ENCODE assay signal across 8 cellular contexts in genomic region chr14:100192672-100193416, GRCh38. TPM values are rescaled to one million over a fixed set of nuclear protein-coding genes. Genes with fewer than 3 reads are reported as not detected.
DNase-seq lines count a peak whose midpoint lies in the region; ATAC-seq and TF ChIP-seq lines count a peak whose summit lies in the region.

No MANE protein-coding gene starts in this region.

- H3K27ac Mint-ChIP-seq in GM23338: peak overlapping the region; percentile 74; the same call in 1 of the 2 replicates
- H3K27ac Mint-ChIP-seq in activated T-helper 2 cell treated with anti-CD3 and anti-CD28 coated beads, Interferon-gamma antibody, Interleukin-2, Interleukin-4, amounts not matched to agents 10 μg/mL and 5 μg/mL and 100 μg/mL, durations not matched to agents 14 hours and 24 hours and 36 hours: peak overlapping the region; percentile 84
- peak overlapping the region; percentile 86 for H3K27ac Mint-ChIP-seq in natural killer cell treated with Interleukin-12 subunit alpha and Interleukin-12 subunit beta and Interleukin-15 and Interleukin-18, amount 100 ng/mL, for 72 hours

- H3K27me3 Mint-ChIP-seq in GM23338 (ENCODE audit: insufficient read depth, low read depth, poor library complexity): peaks cover 13% of the 10 kb centered on the region
- no peaks in the 10 kb centered on the region for H3K27me3 Mint-ChIP-seq in activated T-helper 2 cell treated with anti-CD3 and anti-CD28 coated beads, Interferon-gamma antibody, Interleukin-2, Interleukin-4, amounts not matched to agents 10 μg/mL and 5 μg/mL and 100 μg/mL, durations not matched to agents 14 hours and 24 hours and 36 hours (ENCODE audit: low read depth)
- H3K27me3 Mint-ChIP-seq in natural killer cell treated with Interleukin-12 subunit alpha and Interleukin-12 subunit beta and Interleukin-15 and Interleukin-18, amount 100 ng/mL, for 72 hours: no peaks in the 10 kb centered on the region

- H3K79me2 ChIP-seq in GM23338 (replicated peaks; ENCODE audit: insufficient read depth): no peaks in the 10 kb centered on the region

- intact Hi-C loops in activated T-helper 2 cell treated with anti-CD3 and anti-CD28 coated beads, Interferon-gamma antibody, Interleukin-2, Interleukin-4, amounts not matched to agents 10 μg/mL and 5 μg/mL and 100 μg/mL, durations not matched to agents 14 hours and 24 hours and 36 hours (cut with micrococcal nuclease): loop anchor here (1.0 to 5.0 kb wide), 6 partner anchors 21 to 211 kb away; partner anchors contain the start of genes WDR25 and YY1

- peak overlapping the region; percentile 59 for H3K4me3 Mint-ChIP-seq in GM23338
- H3K4me3 Mint-ChIP-seq in activated T-helper 2 cell treated with anti-CD3 and anti-CD28 coated beads, Interferon-gamma antibody, Interleukin-2, Interleukin-4, amounts not matched to agents 10 μg/mL and 5 μg/mL and 100 μg/mL, durations not matched to agents 14 hours and 24 hours and 36 hours (ENCODE audit: low read depth): peak overlapping the region; percentile 64
- H3K4me3 Mint-ChIP-seq in natural killer cell treated with Interleukin-12 subunit alpha and Interleukin-12 subunit beta and Interleukin-15 and Interleukin-18, amount 100 ng/mL, for 72 hours: peak overlapping the region; percentile 76

- H3K4me3 ChIP-seq in GM23338: peak overlapping the region; percentile 40; the same call in 1 of the 2 replicates
- H3K4me3 ChIP-seq in fibroblast of mammary gland (ENCODE audit: control insufficient read depth, low read depth, low read length): peak overlapping the region; percentile 49

- peak; percentile 66 to 89 for TF ChIP-seq CTCF in GM23338 (conservative IDR thresholded peaks at IDR 0.05; ENCODE audit: low read depth in 2 of 2)
- peak; percentile 56 for TF ChIP-seq CTCF in fibroblast of mammary gland (conservative IDR thresholded peaks at IDR 0.05; ENCODE audit: control insufficient read depth, insufficient read depth, low read depth, low read length)

- peak; percentile 98 for DNase-seq in EL
- peak; percentile 100 for DNase-seq in GM23338 (ENCODE audit: low spot score)
- DNase-seq in LHCN-M2 (ENCODE audit: low read depth): peak; percentile 94
- peak; percentile 89 for DNase-seq in RPMI7951 (ENCODE audit: low read depth)
- DNase-seq in activated T-helper 2 cell treated with anti-CD3 and anti-CD28 coated beads, Interferon-gamma antibody, Interleukin-2, Interleukin-4, amounts not matched to agents 10 μg/mL and 5 μg/mL and 100 μg/mL, durations not matched to agents 14 hours and 24 hours and 36 hours (ENCODE audit: low spot score): peak; percentile 100
- DNase-seq in fibroblast of mammary gland (ENCODE audit: low read depth): peak; percentile 93
- DNase-seq in natural killer cell treated with Interleukin-12 subunit alpha and Interleukin-12 subunit beta and Interleukin-15 and Interleukin-18, amount 100 ng/mL, for 72 hours (ENCODE audit: low spot score): peak; percentile 100
- DNase-seq in stimulated activated naive CD8-positive, alpha-beta T cell treated with anti-CD3 and anti-CD28 coated beads, Interleukin-15, Interleukin-2, amounts not matched to agents 100 U/mL and 50 U/mL, for 24 hours: peak; percentile 100

- peaks cover 10% of the 10 kb centered on the region for H3K4me1 ChIP-seq in GM23338 (ENCODE audit: insufficient read depth)

- peak overlapping the region; percentile 98 for H2AFZ ChIP-seq in GM23338

- H3K4me1 Mint-ChIP-seq in GM23338: peaks cover 13% of the 10 kb centered on the region
- H3K4me1 Mint-ChIP-seq in activated T-helper 2 cell treated with anti-CD3 and anti-CD28 coated beads, Interferon-gamma antibody, Interleukin-2, Interleukin-4, amounts not matched to agents 10 μg/mL and 5 μg/mL and 100 μg/mL, durations not matched to agents 14 hours and 24 hours and 36 hours (ENCODE audit: low read depth): peaks cover 9% of the 10 kb centered on the region
- H3K4me1 Mint-ChIP-seq in natural killer cell treated with Interleukin-12 subunit alpha and Interleukin-12 subunit beta and Interleukin-15 and Interleukin-18, amount 100 ng/mL, for 72 hours (ENCODE audit: low read depth in 2 of 2): peaks cover 6 to 8% of the 10 kb centered on the region in 2 donors

- peaks cover 8% of the 10 kb centered on the region; the same call in 1 of the 2 replicates for H3F3A ChIP-seq in GM23338 (replicated peaks; ENCODE audit: low read depth)

- peak overlapping the region; percentile 76 for H3K4me2 ChIP-seq in GM23338

- no peaks in the 10 kb centered on the region for H3K36me3 ChIP-seq in GM23338 (ENCODE audit: insufficient read depth)

- peak overlapping the region; percentile 81 for H3K27ac ChIP-seq in GM23338 (ENCODE audit: low read depth)

- H3K9me2 ChIP-seq in GM23338 (ENCODE audit: insufficient read depth): no peaks in the 10 kb centered on the region

- ATAC-seq in GM23338: peak; percentile 98
- peak; percentile 100 for ATAC-seq in natural killer cell treated with Interleukin-12 subunit alpha and Interleukin-12 subunit beta and Interleukin-15 and Interleukin-18, amount 100 ng/mL, for 72 hours
- peak; percentile 99 for ATAC-seq in stimulated activated naive CD8-positive, alpha-beta T cell treated with anti-CD3 and anti-CD28 coated beads, Interleukin-15, Interleukin-2, amounts not matched to agents 100 U/mL and 50 U/mL, for 24 hours

- H3K9me3 Mint-ChIP-seq in GM23338: peaks cover 6% of the 10 kb centered on the region; the same call in 1 of the 3 replicates
- H3K9me3 Mint-ChIP-seq in activated T-helper 2 cell treated with anti-CD3 and anti-CD28 coated beads, Interferon-gamma antibody, Interleukin-2, Interleukin-4, amounts not matched to agents 10 μg/mL and 5 μg/mL and 100 μg/mL, durations not matched to agents 14 hours and 24 hours and 36 hours: no peaks in the 10 kb centered on the region
- H3K9me3 Mint-ChIP-seq in natural killer cell treated with Interleukin-12 subunit alpha and Interleukin-12 subunit beta and Interleukin-15 and Interleukin-18, amount 100 ng/mL, for 72 hours: no peaks in the 10 kb centered on the region

- no peaks in the 10 kb centered on the region; the same call in 1 of the 2 replicates for H4K20me1 ChIP-seq in GM23338 (replicated peaks; ENCODE audit: insufficient read depth)

- H3K27me3 ChIP-seq in GM23338 (ENCODE audit: insufficient read depth): no peaks in the 10 kb centered on the region

- H3K36me3 Mint-ChIP-seq in GM23338 (ENCODE audit: low read depth): no peaks in the 10 kb centered on the region
- no peaks in the 10 kb centered on the region for H3K36me3 Mint-ChIP-seq in activated T-helper 2 cell treated with anti-CD3 and anti-CD28 coated beads, Interferon-gamma antibody, Interleukin-2, Interleukin-4, amounts not matched to agents 10 μg/mL and 5 μg/mL and 100 μg/mL, durations not matched to agents 14 hours and 24 hours and 36 hours (ENCODE audit: low read depth)
- no peaks in the 10 kb centered on the region for H3K36me3 Mint-ChIP-seq in natural killer cell treated with Interleukin-12 subunit alpha and Interleukin-12 subunit beta and Interleukin-15 and Interleukin-18, amount 100 ng/mL, for 72 hours

TF ChIP-seq in GM23338, 12 proteins besides CTCF, POLR2A, EP300 and RAD21 (continues in another document):
- TF ChIP-seq ZNF114 (CRISPR knock-in tag; IDR thresholded peaks at IDR 0.05): no peak
- no peak for TF ChIP-seq ZNF331 (CRISPR knock-in tag; IDR thresholded peaks at IDR 0.05; ENCODE audit: low read depth)
- no peak for TF ChIP-seq JUNB (IDR thresholded peaks at IDR 0.05; ENCODE audit: unreplicated experiment)
- TF ChIP-seq REST (IDR thresholded peaks at IDR 0.05; ENCODE audit: unreplicated experiment): no peak

RNA-seq across cellular contexts. Expression of gene DEGS2, which starts 33.4 kb away (rescaled TPM):
- 0.35 and 0.63 TPM in 2 replicates for total RNA-seq in GM23338 (2014; rRNA removed; shearing (Covaris generic))
- polyA plus RNA-seq in GM23338 (2016; fragmentation: Nextera tagmentation; extraction: Ambion mirVana): 1.0 and 2.2 TPM in 2 replicates
- total RNA-seq in LHCN-M2 (2014; rRNA removed): 0.58 TPM in 1 of 2 replicates, not detected in the other
- 0.11 TPM for polyA plus RNA-seq in LHCN-M2 (2012)
- total RNA-seq in RPMI7951 (2014; rRNA removed; shearing (Covaris generic)): not detected in 2 replicates
- 0.16 and 0.41 TPM in 2 replicates for total RNA-seq in activated T-helper 2 cell treated with anti-CD3 and anti-CD28 coated beads, Interferon-gamma antibody, Interleukin-2, Interleukin-4, amounts not matched to agents 10 μg/mL and 5 μg/mL and 100 μg/mL, durations not matched to agents 14 hours and 24 hours and 36 hours
- total RNA-seq in natural killer cell treated with Interleukin-12 subunit alpha and Interleukin-12 subunit beta and Interleukin-15 and Interleukin-18, amount 100 ng/mL, for 72 hours: under 1 TPM in 1 of 2 donors, not detected in 1; 0.33 TPM

RNA-seq across cellular contexts. Expression of gene YY1, which starts 46.1 kb away (rescaled TPM):
- 79.5 and 88.2 TPM in 2 replicates for total RNA-seq in GM23338 (2014; rRNA removed; shearing (Covaris generic))
- polyA plus RNA-seq in GM23338 (2016; fragmentation: Nextera tagmentation; extraction: Ambion mirVana): 126 and 128 TPM in 2 replicates
- 28.4 and 31.9 TPM in 2 replicates for total RNA-seq in LHCN-M2 (2014; rRNA removed)
- polyA plus RNA-seq in LHCN-M2 (2012): 29.5 TPM
- total RNA-seq in RPMI7951 (2014; rRNA removed; shearing (Covaris generic)): 34.1 and 53.0 TPM in 2 replicates
- 105 TPM in 2 replicates for total RNA-seq in activated T-helper 2 cell treated with anti-CD3 and anti-CD28 coated beads, Interferon-gamma antibody, Interleukin-2, Interleukin-4, amounts not matched to agents 10 μg/mL and 5 μg/mL and 100 μg/mL, durations not matched to agents 14 hours and 24 hours and 36 hours
- total RNA-seq in natural killer cell treated with Interleukin-12 subunit alpha and Interleukin-12 subunit beta and Interleukin-15 and Interleukin-18, amount 100 ng/mL, for 72 hours: 10 to 100 TPM; 59.7 to 75.7 TPM

Comparison
In these comparisons a context has a peak if more than half of its experiments do, and no peak if none do; other contexts are left out.
1. Peak in every context shown above with its lines: DNase-seq, ATAC-seq, H3K4me3 ChIP-seq and H3K27ac ChIP-seq.